8 cellular contexts compared by ENCODE assay signal in the genomic region with DNA sequence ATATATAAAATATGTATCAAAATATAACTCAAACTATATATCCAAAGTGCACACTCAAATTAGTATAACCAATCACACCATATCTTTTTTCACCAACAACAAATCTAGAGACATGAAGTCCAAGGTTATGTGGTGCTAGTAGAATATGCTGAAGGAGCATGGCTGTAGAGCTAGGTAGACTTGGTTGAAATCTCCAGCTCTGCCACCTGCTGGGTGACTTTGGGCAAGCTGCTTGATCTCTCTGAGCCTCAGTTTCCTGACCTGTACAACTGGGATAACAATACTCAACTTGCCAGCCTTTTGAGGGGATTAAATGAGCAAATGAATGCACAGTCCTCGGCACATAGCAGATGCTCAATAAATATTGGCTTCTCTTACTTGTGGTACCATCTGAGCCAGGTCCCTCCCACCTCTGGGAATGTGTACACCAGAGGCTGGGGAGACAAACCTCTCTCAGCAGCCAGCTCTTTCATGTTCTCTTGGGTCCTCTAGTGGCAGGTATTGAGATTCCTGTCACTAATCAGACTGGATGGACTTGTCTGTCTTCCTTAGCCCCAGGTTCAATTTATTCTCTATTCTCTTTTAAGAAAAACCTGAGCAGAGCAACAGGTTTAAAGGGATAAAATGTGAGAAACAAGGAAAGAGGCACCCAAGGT.
A peak's percentile ranks its signal among the peaks of the same experiment; 100 is the strongest.
DNase-seq lines count a peak whose midpoint lies in the region; ATAC-seq and TF ChIP-seq lines count a peak whose summit lies in the region.

No MANE protein-coding gene starts in this region.

- H3K4me1 ChIP-seq in OCI-LY7 (ENCODE audit: insufficient read depth, low read length, poor library complexity, severe bottlenecking) (no peaks in the 10 kb centered on the region), fibroblast of lung (ENCODE audit: control insufficient read depth, extremely low read depth, insufficient read depth, low read length) (peaks cover 11% of the 10 kb centered on the region), psoas muscle (peaks cover 4% of the 10 kb centered on the region)

- H3K9me3 ChIP-seq in OCI-LY7 (ENCODE audit: low read length): no peaks in the 10 kb centered on the region
- no peaks in the 10 kb centered on the region for H3K9me3 ChIP-seq in fibroblast of lung (ENCODE audit: control insufficient read depth, insufficient read depth, low read depth, low read length)
- no peaks in the 10 kb centered on the region for H3K9me3 ChIP-seq in psoas muscle

- POLR2A ChIA-PET in OCI-LY7 (lab: Charles Lee): no interaction called here

- ATAC-seq in psoas muscle: peak in 3 of 4 donors; percentile 46 to 88 (median 87)
- no peak for ATAC-seq in HG03139 (IDR thresholded peaks at IDR 0.05; ENCODE audit: unreplicated experiment)
- no peak for ATAC-seq in effector memory CD8-positive, alpha-beta T cell (replicated peaks)
- ATAC-seq in GM21528 (IDR thresholded peaks at IDR 0.05; ENCODE audit: low FRiP score, unreplicated experiment): no peak

- CTCF ChIA-PET in OCI-LY7 (lab: Charles Lee; ENCODE audit: unreplicated experiment): no interaction called here

- no peak overlapping the region for H3K27ac ChIP-seq in OCI-LY7 (ENCODE audit: low read depth, low read length, poor library complexity, severe bottlenecking)
- no peak overlapping the region for H3K27ac ChIP-seq in fibroblast of lung (ENCODE audit: insufficient read depth, low read length)
- no peak overlapping the region for H3K27ac ChIP-seq in psoas muscle

- no peak overlapping the region for H3K9ac ChIP-seq in fibroblast of lung (ENCODE audit: insufficient read depth, low read length)

- H3K4me3 Mint-ChIP-seq in effector memory CD8-positive, alpha-beta T cell: no peak overlapping the region

- H3K36me3 Mint-ChIP-seq in effector memory CD8-positive, alpha-beta T cell (ENCODE audit: insufficient read depth): no peaks in the 10 kb centered on the region

- no TSS peak for BruUV-seq in OCI-LY7 (replicated peaks; lab: Mats Ljungman, UMichigan)

- H3K27me3 ChIP-seq in fibroblast of lung (ENCODE audit: control insufficient read depth, insufficient read depth, low read length) (no peaks in the 10 kb centered on the region), psoas muscle (ENCODE audit: insufficient read depth in 3 of 3, low read length in 2 of 3) (no peaks in the 10 kb centered on the region)

- WGBS in psoas muscle, 3 donors: 38 to 45% (median 41%) methylated on average over 1 of the region's 1 CpG

- H3K36me3 ChIP-seq in OCI-LY7 (ENCODE audit: insufficient read depth, low read length): no peaks in the 10 kb centered on the region
- no peaks in the 10 kb centered on the region for H3K36me3 ChIP-seq in fibroblast of lung (ENCODE audit: control insufficient read depth, insufficient read depth, low read length)
- H3K36me3 ChIP-seq in psoas muscle (ENCODE audit: insufficient read depth in 1 of 2, low read depth in 1 of 2): no peaks in the 10 kb centered on the region

- peaks cover 0 to under 1% of the 10 kb centered on the region in 2 donors for H3K9me3 Mint-ChIP-seq in effector memory CD8-positive, alpha-beta T cell

- no peaks in the 10 kb centered on the region for H3K27me3 Mint-ChIP-seq in effector memory CD8-positive, alpha-beta T cell

- no peaks in the 10 kb centered on the region for H3K9me2 ChIP-seq in OCI-LY7 (ENCODE audit: insufficient read depth, low read length)

- H4K20me1 ChIP-seq in OCI-LY7 (ENCODE audit: insufficient read depth, low read length) (no peaks in the 10 kb centered on the region), fibroblast of lung (ENCODE audit: control insufficient read depth, extremely low read depth, insufficient read depth, low read length) (no peaks in the 10 kb centered on the region)

- DNase-seq in H4 (ENCODE audit: low spot score): peak; percentile 82
- no peak for DNase-seq in OCI-LY7 (ENCODE audit: low spot score)
- DNase-seq in fibroblast of lung (ENCODE audit: low read depth in 2 of 2): peak; percentile 60 to 86
- no peak for DNase-seq in psoas muscle
- DNase-seq in CD1c-positive myeloid dendritic cell (ENCODE audit: extremely low spot score): no peak
- DNase-seq in effector memory CD8-positive, alpha-beta T cell: no peak

- H3K79me2 ChIP-seq in OCI-LY7 (ENCODE audit: insufficient read depth, low read depth, low read length) (no peaks in the 10 kb centered on the region), fibroblast of lung (ENCODE audit: control insufficient read depth, insufficient read depth, low read length) (no peaks in the 10 kb centered on the region)

- no peak overlapping the region for H3K27ac Mint-ChIP-seq in effector memory CD8-positive, alpha-beta T cell

- intact Hi-C loops in OCI-LY7 (cut with micrococcal nuclease; ENCODE audit: unreplicated experiment) (no loop called here), psoas muscle (cut with DNase I) (no loop called here)

- H2AFZ ChIP-seq in OCI-LY7 (ENCODE audit: low read length) (no peak overlapping the region), fibroblast of lung (ENCODE audit: low read length) (no peak overlapping the region)

- H3K4me3 ChIP-seq in OCI-LY7 (ENCODE audit: low read depth, low read length, poor library complexity, severe bottlenecking): no peak overlapping the region
- no peak overlapping the region for H3K4me3 ChIP-seq in fibroblast of lung (replicated peaks in 1 of 4; ENCODE audit: control extremely low read depth in 1 of 4, insufficient read depth in 1 of 4, low read depth in 3 of 4, low read length in 4 of 4)
- H3K4me3 ChIP-seq in psoas muscle: no peak overlapping the region

- no peaks in the 10 kb centered on the region for H3K4me1 Mint-ChIP-seq in effector memory CD8-positive, alpha-beta T cell (ENCODE audit: low read depth in 2 of 2)

- TF ChIP-seq CTCF in OCI-LY7 (conservative IDR thresholded peaks at IDR 0.05; ENCODE audit: low read length): 0 out of 2 replicates have a peak, but pooled peaks have one; percentile 20
- peak; percentile 46 to 50 for TF ChIP-seq CTCF in fibroblast of lung (conservative IDR thresholded peaks at IDR 0.05 in 1 of 2, IDR thresholded peaks at IDR 0.05 in 1 of 2; ENCODE audit: low read depth in 1 of 2, low read length in 2 of 2)
- peak; percentile 9 for TF ChIP-seq CTCF in psoas muscle (IDR thresholded peaks at IDR 0.05)

- H3K4me2 ChIP-seq in OCI-LY7 (ENCODE audit: low read length): no peak overlapping the region
- H3K4me2 ChIP-seq in fibroblast of lung (ENCODE audit: extremely low read depth, insufficient read depth, low read length): no peak overlapping the region

Comparison
In these comparisons a context has a peak if more than half of its experiments do, and no peak if none do; other contexts are left out.
1. DNase-seq: peak in H4 (single experiment) and fibroblast of lung (2 of 2); none in OCI-LY7 (single experiment), psoas muscle (0 of 2), CD1c-positive myeloid dendritic cell (single experiment) and effector memory CD8-positive, alpha-beta T cell (0 of 3).
2. ATAC-seq: peak in psoas muscle (3 of 4); none in HG03139 (single experiment), effector memory CD8-positive, alpha-beta T cell (single experiment) and GM21528 (single experiment).
3. Peak in every context shown above with its lines, with median percentiles within 50 percentile points of each other: CTCF ChIP-seq.